Comparison of ENCODE assay signal across 8 cellular contexts in genomic region chr4:6263541-6264540, GRCh38. TPM values are rescaled to one million over a fixed set of nuclear protein-coding genes. Genes with fewer than 3 reads are reported as not detected.
A peak's percentile ranks its signal among the peaks of the same experiment; 100 is the strongest.
DNase-seq lines count a peak whose midpoint lies in the region; TF ChIP-seq lines count a peak whose summit lies in the region.

No MANE protein-coding gene starts in this region.

- TF ChIP-seq CTCF in coronary artery (IDR thresholded peaks at IDR 0.05) = peak; percentile 42

- H3K27me3 ChIP-seq in effector memory CD4-positive, alpha-beta T cell (replicated peaks; ENCODE audit: control insufficient read depth, insufficient read depth, low read length, poor library complexity, severe bottlenecking) = no peaks in the 10 kb centered on the region

- H3K36me3 ChIP-seq in effector memory CD4-positive, alpha-beta T cell (ENCODE audit: control insufficient read depth, insufficient read depth, low read length) = no peaks in the 10 kb centered on the region

- H3K27ac ChIP-seq in coronary artery = no peak overlapping the region
- H3K27ac ChIP-seq in effector memory CD4-positive, alpha-beta T cell (ENCODE audit: insufficient read depth, low read length, poor library complexity, severe bottlenecking) = no peak overlapping the region

- no peaks in the 10 kb centered on the region for H3K9me3 ChIP-seq in effector memory CD4-positive, alpha-beta T cell (ENCODE audit: control insufficient read depth, low read length)

- no peaks in the 10 kb centered on the region for H3K4me1 ChIP-seq in effector memory CD4-positive, alpha-beta T cell (ENCODE audit: control insufficient read depth, insufficient read depth, low read length, poor library complexity, severe bottlenecking)

- no peak overlapping the region for H3K4me3 ChIP-seq in coronary artery
- H3K4me3 ChIP-seq in effector memory CD4-positive, alpha-beta T cell (ENCODE audit: insufficient read depth, low read depth, low read length, poor library complexity, severe bottlenecking) = no peak overlapping the region

- DNase-seq in NCI-H82 (lab: John Stamatoyannopoulos, UW) = peak; percentile 43
- DNase-seq in NCI-H82 treated with DMSO at 0.1 percent for 48 hours (lab: John Stamatoyannopoulos, UW; ENCODE audit: unreplicated experiment) = no peak
- peak; percentile 46 for DNase-seq in NCI-H1092 treated with DMSO at 0.1 percent for 48 hours (lab: John Stamatoyannopoulos, UW)
- DNase-seq in coronary artery (ENCODE audit: low spot score) = no peak
- peak; percentile 5 for DNase-seq in myocyte (ENCODE audit: low read depth)
- no peak for DNase-seq in NCI-H510A (lab: John Stamatoyannopoulos, UW)
- no peak for DNase-seq in ureter (ENCODE audit: low spot score)
- no peak for DNase-seq in effector memory CD4-positive, alpha-beta T cell

RNA-seq across cellular contexts. Expression of gene WFS1, which starts 5.8 kb away (rescaled TPM):
- total RNA-seq in myocyte (21.7 and 28.7 TPM in 2 replicates), ureter (68.1 TPM)
- polyA plus RNA-seq in myocyte (2012) = 31.5 TPM

Comparison
In these comparisons a context has a peak if more than half of its experiments do, and no peak if none do; other contexts are left out.
1. DNase-seq: peak in NCI-H82 (single experiment), NCI-H1092 treated with DMSO at 0.1 percent for 48 hours (single experiment) and myocyte (single experiment); none in NCI-H82 treated with DMSO at 0.1 percent for 48 hours (single experiment), coronary artery (single experiment), NCI-H510A (single experiment), ureter (single experiment) and effector memory CD4-positive, alpha-beta T cell (0 of 3).